ENCODE assay signal across 12 cellular contexts in the genomic region with DNA sequence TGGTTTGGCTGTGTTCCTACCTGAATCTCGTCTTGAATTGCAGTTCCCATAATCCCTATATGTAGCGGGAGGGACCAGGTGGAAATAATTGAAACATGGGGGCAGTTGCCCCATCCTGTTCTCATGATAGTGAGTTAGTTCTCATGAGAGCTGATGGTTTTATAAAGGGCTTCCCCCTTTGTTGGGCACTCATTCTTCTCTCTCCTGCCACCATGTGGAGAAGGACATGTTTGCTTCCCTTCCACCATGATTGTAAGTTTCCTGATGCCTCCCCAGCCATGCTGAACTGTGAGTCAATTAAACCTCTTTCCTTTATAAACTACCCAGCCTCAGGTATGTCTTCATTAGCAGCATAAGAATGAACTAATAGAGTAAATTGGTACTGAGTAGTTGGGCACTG. TPM values are rescaled to one million over a fixed set of nuclear protein-coding genes. Genes with fewer than 3 reads are reported as not detected.
DNase-seq lines count a peak whose midpoint lies in the region; ATAC-seq and TF ChIP-seq lines count a peak whose summit lies in the region.
"Not testable (repeated sequence)": the region's sequence is repeated elsewhere in the genome, so short reads cannot be mapped to it uniquely, and the experiment has no call there.
"Had no signal": no experiment of that assay in that cellular context is flagged by ENCODE, and none has a peak within 500 bp of the region (broad histone marks: within the 10 kb centered on the region; RNA-seq: fewer than 3 reads in every experiment).

No MANE protein-coding gene starts in this region.

- H4K20me1 ChIP-seq in GM23338 (replicated peaks; ENCODE audit: insufficient read depth); PC-3 (ENCODE audit: low read length); SU-DHL-6 (ENCODE audit: low read depth, low read length): not testable (repeated sequence)

- H3K27ac Mint-ChIP-seq in GM23338; glutamatergic neuron (ENCODE audit: unreplicated experiment): not testable (repeated sequence)

- POLR2A ChIA-PET in PC-3 (lab: Charles Lee; ENCODE audit: unreplicated experiment): not testable (repeated sequence)

- H3K9me3 Mint-ChIP-seq in GM23338: peaks cover 15% of the 10 kb centered on the region
- not testable (repeated sequence) for H3K9me3 Mint-ChIP-seq in glutamatergic neuron (ENCODE audit: unreplicated experiment)

- peak; percentile 48 for DNase-seq in GM23338 (ENCODE audit: low spot score)
- DNase-seq in NCI-H69 (lab: John Stamatoyannopoulos, UW): peak; percentile 26
- DNase-seq in PC-3: peak; percentile 7
- not testable (repeated sequence) for DNase-seq in glutamatergic neuron; retinal pigment epithelial cell (ENCODE audit: low read depth)

- not testable (repeated sequence) for H3K79me2 ChIP-seq in GM23338 (replicated peaks; ENCODE audit: insufficient read depth); PC-3 (ENCODE audit: low read length); SU-DHL-6 (ENCODE audit: insufficient read depth, low read length)

- H2AFZ ChIP-seq in GM23338: peak overlapping the region; percentile 84
- H2AFZ ChIP-seq in PC-3 (ENCODE audit: low read length); SU-DHL-6 (ENCODE audit: low read depth, low read length, severe bottlenecking): not testable (repeated sequence)

- not testable (repeated sequence) for H3K4me3 ChIP-seq in GM23338; PC-3 (ENCODE audit: low read length); SU-DHL-6 (ENCODE audit: insufficient read depth, low read length, poor library complexity, severe bottlenecking); retinal pigment epithelial cell (ENCODE audit: low read length)

- not testable (repeated sequence) for BruUV-seq in PC-3 (replicated peaks; lab: Mats Ljungman, UMichigan)

- CTCF ChIA-PET in PC-3 (lab: Charles Lee): not testable (repeated sequence)

- H3K4me1 Mint-ChIP-seq in GM23338; glutamatergic neuron (ENCODE audit: low read depth, unreplicated experiment): not testable (repeated sequence)

- not testable (repeated sequence) for H3K27ac ChIP-seq in C4-2B; GM23338 (ENCODE audit: low read depth); PC-3 (ENCODE audit: low read length); SU-DHL-6 (ENCODE audit: low read depth, low read length)

- TF ChIP-seq CTCF in C4-2B (conservative IDR thresholded peaks at IDR 0.05) (peak; percentile 71), GM23338 (conservative IDR thresholded peaks at IDR 0.05; ENCODE audit: low read depth in 2 of 2) (peak; percentile 50 to 55), LNCAP (IDR thresholded peaks at IDR 0.05) (peak; percentile 43; the same call in 1 of the 2 replicates), PC-3 (conservative IDR thresholded peaks at IDR 0.05; ENCODE audit: low read depth, low read length) (peak; percentile 22; the same call in 1 of the 2 replicates), SU-DHL-6 (IDR thresholded peaks at IDR 0.05; ENCODE audit: insufficient read depth, low read length, poor library complexity, severe bottlenecking) (peak; percentile 18), glutamatergic neuron (IDR thresholded peaks at IDR 0.05; ENCODE audit: partially characterized antibody, unreplicated experiment) (peak; percentile 14), retinal pigment epithelial cell (conservative IDR thresholded peaks at IDR 0.05; ENCODE audit: low read depth, low read length) (peak; percentile 16)

- not testable (repeated sequence) for H3K9me3 ChIP-seq in PC-3 (ENCODE audit: low read length); SU-DHL-6 (ENCODE audit: insufficient read depth, low read length)

- H3K9me2 ChIP-seq in GM23338 (ENCODE audit: insufficient read depth); PC-3 (replicated peaks; ENCODE audit: low read length); SU-DHL-6 (replicated peaks; ENCODE audit: insufficient read depth, low read length): not testable (repeated sequence)

- H3K27me3 Mint-ChIP-seq in GM23338 (ENCODE audit: insufficient read depth, low read depth, poor library complexity); glutamatergic neuron (ENCODE audit: unreplicated experiment): not testable (repeated sequence)

- H3K9ac ChIP-seq in PC-3 (ENCODE audit: low read length); SU-DHL-6 (ENCODE audit: low read length): not testable (repeated sequence)

- intact Hi-C loops in PC-3 (cut with micrococcal nuclease): not testable (repeated sequence)

- peaks cover 12% of the 10 kb centered on the region; the same call in 2 of the 3 replicates for H3K36me3 Mint-ChIP-seq in GM23338 (ENCODE audit: low read depth)
- H3K36me3 Mint-ChIP-seq in glutamatergic neuron (ENCODE audit: unreplicated experiment): not testable (repeated sequence)

- not testable (repeated sequence) for ATAC-seq in GM23338, PC-3

- not testable (repeated sequence) for H3F3A ChIP-seq in GM23338 (replicated peaks; ENCODE audit: low read depth); PC-3 (ENCODE audit: low read length, unreplicated experiment); SU-DHL-6 (ENCODE audit: insufficient read depth)

- not testable (repeated sequence) for H3K4me2 ChIP-seq in GM23338; PC-3 (ENCODE audit: low read length); SU-DHL-6 (ENCODE audit: low read depth, low read length, poor library complexity, severe bottlenecking)

- not testable (repeated sequence) for H3K4me1 ChIP-seq in GM23338 (ENCODE audit: insufficient read depth); PC-3 (ENCODE audit: insufficient read depth, low read length)

- H3K36me3 ChIP-seq in GM23338 (ENCODE audit: insufficient read depth); PC-3 (ENCODE audit: low read depth, low read length); SU-DHL-6 (ENCODE audit: low read length): not testable (repeated sequence)

- not testable (repeated sequence) for H3K27me3 ChIP-seq in GM23338 (ENCODE audit: insufficient read depth); PC-3 (ENCODE audit: low read length); SU-DHL-6 (ENCODE audit: low read length)

- not testable (repeated sequence) for H3K4me3 Mint-ChIP-seq in GM23338; glutamatergic neuron (ENCODE audit: unreplicated experiment)

RNA-seq across cellular contexts. Expression of a gene that starts 28.0 kb away (rescaled TPM):
- total RNA-seq in GM23338 (2014; rRNA removed; shearing (Covaris generic)): 1.9 and 3.8 TPM in 2 replicates
- polyA plus RNA-seq in GM23338 (2016; fragmentation: Nextera tagmentation; extraction: Ambion mirVana): 0.40 and 0.79 TPM in 2 replicates
- total RNA-seq in PC-3 (2014; rRNA removed) (not detected in 2 replicates), glutamatergic neuron (ENCODE audit: unreplicated experiment) (not detected)
- total RNA-seq: Caco-2; CD4-positive, CD25-positive, alpha-beta regulatory T cell; K562; MCF 10A had no signal
- polyA plus RNA-seq: CD4-positive, CD25-positive, alpha-beta regulatory T cell had no signal

Comparison
In these comparisons a context has a peak if more than half of its experiments do, and no peak if none do; other contexts are left out.
1. CTCF ChIP-seq: peak in every context shown above with its lines; median percentile 71 in C4-2B; 52 in GM23338; 43 in LNCAP; 22 in PC-3; 18 in SU-DHL-6; 16 in retinal pigment epithelial cell; 14 in glutamatergic neuron.